ENCODE assay signal across 1 cellular context in the genomic region with DNA sequence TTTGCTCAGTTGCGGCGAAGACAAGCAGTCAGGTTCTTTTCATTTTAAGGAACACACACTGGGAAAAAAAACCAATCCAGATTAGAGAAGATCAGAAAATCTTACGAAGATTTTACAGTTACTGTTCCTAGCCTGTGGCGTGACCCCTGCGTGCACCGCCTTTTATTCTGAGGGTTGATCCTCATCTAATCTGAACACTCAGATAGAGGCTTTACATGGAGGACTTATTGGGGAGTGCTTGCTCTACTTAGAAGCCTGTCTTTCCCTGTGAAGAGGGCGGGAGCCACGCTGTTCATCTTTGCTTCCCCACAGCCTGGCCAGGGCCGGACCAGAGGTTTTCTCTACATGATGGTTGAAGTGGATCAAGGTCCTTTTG.
TF ChIP-seq lines count a peak whose summit lies in the region.

No MANE protein-coding gene starts in this region.

TF ChIP-seq in GM23338, 12 proteins besides CTCF, POLR2A, EP300 and RAD21 (continued from another document):
- TF ChIP-seq, protein P1, sequence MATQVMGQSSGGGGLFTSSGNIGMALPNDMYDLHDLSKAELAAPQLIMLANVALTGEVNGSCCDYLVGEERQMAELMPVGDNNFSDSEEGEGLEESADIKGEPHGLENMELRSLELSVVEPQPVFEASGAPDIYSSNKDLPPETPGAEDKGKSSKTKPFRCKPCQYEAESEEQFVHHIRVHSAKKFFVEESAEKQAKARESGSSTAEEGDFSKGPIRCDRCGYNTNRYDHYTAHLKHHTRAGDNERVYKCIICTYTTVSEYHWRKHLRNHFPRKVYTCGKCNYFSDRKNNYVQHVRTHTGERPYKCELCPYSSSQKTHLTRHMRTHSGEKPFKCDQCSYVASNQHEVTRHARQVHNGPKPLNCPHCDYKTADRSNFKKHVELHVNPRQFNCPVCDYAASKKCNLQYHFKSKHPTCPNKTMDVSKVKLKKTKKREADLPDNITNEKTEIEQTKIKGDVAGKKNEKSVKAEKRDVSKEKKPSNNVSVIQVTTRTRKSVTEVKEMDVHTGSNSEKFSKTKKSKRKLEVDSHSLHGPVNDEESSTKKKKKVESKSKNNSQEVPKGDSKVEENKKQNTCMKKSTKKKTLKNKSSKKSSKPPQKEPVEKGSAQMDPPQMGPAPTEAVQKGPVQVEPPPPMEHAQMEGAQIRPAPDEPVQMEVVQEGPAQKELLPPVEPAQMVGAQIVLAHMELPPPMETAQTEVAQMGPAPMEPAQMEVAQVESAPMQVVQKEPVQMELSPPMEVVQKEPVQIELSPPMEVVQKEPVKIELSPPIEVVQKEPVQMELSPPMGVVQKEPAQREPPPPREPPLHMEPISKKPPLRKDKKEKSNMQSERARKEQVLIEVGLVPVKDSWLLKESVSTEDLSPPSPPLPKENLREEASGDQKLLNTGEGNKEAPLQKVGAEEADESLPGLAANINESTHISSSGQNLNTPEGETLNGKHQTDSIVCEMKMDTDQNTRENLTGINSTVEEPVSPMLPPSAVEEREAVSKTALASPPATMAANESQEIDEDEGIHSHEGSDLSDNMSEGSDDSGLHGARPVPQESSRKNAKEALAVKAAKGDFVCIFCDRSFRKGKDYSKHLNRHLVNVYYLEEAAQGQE (IDR thresholded peaks at IDR 0.05; ENCODE audit: unreplicated experiment) = no peak
- TF ChIP-seq ZNF114 (CRISPR knock-in tag; IDR thresholded peaks at IDR 0.05) (no peak), CREB1 (CRISPR knock-in tag; IDR thresholded peaks at IDR 0.05; ENCODE audit: low read depth) (no peak), POLR2AphosphoS5 (IDR thresholded peaks at IDR 0.05; ENCODE audit: low read depth) (no peak), NANOG (IDR thresholded peaks at IDR 0.05; ENCODE audit: borderline replicate concordance) (no peak), STAT1 (IDR thresholded peaks at IDR 0.05; ENCODE audit: unreplicated experiment) (no peak), EZH2 (IDR thresholded peaks at IDR 0.05; ENCODE audit: low read depth, unreplicated experiment) (no peak), ZNF331 (CRISPR knock-in tag; IDR thresholded peaks at IDR 0.05; ENCODE audit: low read depth) (no peak), EZH2phosphoT487 (IDR thresholded peaks at IDR 0.05; ENCODE audit: unreplicated experiment) (no peak)
- TF ChIP-seq, protein P2, sequence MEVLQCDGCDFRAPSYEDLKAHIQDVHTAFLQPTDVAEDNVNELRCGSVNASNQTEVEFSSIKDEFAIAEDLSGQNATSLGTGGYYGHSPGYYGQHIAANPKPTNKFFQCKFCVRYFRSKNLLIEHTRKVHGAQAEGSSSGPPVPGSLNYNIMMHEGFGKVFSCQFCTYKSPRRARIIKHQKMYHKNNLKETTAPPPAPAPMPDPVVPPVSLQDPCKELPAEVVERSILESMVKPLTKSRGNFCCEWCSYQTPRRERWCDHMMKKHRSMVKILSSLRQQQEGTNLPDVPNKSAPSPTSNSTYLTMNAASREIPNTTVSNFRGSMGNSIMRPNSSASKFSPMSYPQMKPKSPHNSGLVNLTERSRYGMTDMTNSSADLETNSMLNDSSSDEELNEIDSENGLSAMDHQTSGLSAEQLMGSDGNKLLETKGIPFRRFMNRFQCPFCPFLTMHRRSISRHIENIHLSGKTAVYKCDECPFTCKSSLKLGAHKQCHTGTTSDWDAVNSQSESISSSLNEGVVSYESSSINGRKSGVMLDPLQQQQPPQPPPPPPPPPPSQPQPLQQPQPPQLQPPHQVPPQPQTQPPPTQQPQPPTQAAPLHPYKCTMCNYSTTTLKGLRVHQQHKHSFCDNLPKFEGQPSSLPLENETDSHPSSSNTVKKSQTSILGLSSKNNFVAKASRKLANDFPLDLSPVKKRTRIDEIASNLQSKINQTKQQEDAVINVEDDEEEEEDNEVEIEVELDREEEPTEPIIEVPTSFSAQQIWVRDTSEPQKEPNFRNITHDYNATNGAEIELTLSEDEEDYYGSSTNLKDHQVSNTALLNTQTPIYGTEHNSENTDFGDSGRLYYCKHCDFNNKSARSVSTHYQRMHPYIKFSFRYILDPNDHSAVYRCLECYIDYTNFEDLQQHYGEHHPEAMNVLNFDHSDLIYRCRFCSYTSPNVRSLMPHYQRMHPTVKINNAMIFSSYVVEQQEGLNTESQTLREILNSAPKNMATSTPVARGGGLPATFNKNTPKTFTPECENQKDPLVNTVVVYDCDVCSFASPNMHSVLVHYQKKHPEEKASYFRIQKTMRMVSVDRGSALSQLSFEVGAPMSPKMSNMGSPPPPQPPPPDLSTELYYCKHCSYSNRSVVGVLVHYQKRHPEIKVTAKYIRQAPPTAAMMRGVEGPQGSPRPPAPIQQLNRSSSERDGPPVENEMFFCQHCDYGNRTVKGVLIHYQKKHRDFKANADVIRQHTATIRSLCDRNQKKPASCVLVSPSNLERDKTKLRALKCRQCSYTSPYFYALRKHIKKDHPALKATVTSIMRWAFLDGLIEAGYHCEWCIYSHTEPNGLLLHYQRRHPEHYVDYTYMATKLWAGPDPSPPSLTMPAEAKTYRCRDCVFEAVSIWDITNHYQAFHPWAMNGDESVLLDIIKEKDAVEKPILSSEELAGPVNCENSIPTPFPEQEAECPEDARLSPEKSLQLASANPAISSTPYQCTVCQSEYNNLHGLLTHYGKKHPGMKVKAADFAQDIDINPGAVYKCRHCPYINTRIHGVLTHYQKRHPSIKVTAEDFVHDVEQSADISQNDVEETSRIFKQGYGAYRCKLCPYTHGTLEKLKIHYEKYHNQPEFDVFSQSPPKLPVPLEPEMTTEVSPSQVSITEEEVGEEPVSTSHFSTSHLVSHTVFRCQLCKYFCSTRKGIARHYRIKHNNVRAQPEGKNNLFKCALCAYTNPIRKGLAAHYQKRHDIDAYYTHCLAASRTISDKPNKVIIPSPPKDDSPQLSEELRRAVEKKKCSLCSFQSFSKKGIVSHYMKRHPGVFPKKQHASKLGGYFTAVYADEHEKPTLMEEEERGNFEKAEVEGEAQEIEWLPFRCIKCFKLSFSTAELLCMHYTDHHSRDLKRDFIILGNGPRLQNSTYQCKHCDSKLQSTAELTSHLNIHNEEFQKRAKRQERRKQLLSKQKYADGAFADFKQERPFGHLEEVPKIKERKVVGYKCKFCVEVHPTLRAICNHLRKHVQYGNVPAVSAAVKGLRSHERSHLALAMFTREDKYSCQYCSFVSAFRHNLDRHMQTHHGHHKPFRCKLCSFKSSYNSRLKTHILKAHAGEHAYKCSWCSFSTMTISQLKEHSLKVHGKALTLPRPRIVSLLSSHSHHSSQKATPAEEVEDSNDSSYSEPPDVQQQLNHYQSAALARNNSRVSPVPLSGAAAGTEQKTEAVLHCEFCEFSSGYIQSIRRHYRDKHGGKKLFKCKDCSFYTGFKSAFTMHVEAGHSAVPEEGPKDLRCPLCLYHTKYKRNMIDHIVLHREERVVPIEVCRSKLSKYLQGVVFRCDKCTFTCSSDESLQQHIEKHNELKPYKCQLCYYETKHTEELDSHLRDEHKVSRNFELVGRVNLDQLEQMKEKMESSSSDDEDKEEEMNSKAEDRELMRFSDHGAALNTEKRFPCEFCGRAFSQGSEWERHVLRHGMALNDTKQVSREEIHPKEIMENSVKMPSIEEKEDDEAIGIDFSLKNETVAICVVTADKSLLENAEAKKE (CRISPR knock-in tag; IDR thresholded peaks at IDR 0.05) = no peak
- TF ChIP-seq, protein P3, sequence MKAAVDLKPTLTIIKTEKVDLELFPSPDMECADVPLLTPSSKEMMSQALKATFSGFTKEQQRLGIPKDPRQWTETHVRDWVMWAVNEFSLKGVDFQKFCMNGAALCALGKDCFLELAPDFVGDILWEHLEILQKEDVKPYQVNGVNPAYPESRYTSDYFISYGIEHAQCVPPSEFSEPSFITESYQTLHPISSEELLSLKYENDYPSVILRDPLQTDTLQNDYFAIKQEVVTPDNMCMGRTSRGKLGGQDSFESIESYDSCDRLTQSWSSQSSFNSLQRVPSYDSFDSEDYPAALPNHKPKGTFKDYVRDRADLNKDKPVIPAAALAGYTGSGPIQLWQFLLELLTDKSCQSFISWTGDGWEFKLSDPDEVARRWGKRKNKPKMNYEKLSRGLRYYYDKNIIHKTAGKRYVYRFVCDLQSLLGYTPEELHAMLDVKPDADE (IDR thresholded peaks at IDR 0.05) = no peak
